In genomic region chr11:128323381-128323780, GRCh38 we compare ENCODE assay signal across 8 cellular contexts.
DNase-seq lines count a peak whose midpoint lies in the region; ATAC-seq and TF ChIP-seq lines count a peak whose summit lies in the region.

No MANE protein-coding gene starts in this region.

- 64 to 87% (median 75%) methylated on average over 2 of the region's 2 CpGs for WGBS in spleen, 5 donors

- no peaks in the 10 kb centered on the region for H3K27me3 ChIP-seq in MM.1S (replicated peaks; ENCODE audit: insufficient read depth, low read length)
- no peaks in the 10 kb centered on the region for H3K27me3 ChIP-seq in spleen (replicated peaks in 1 of 7)

- intact Hi-C loops in Right ventricle myocardium superior (cut with DNase I) (no loop called here), cardiac septum (cut with DNase I) (no loop called here), spleen (cut with DNase I; ENCODE audit: low total_unique reads) (no loop called here)

- peak; percentile 44 for TF ChIP-seq CTCF in MM.1S (IDR thresholded peaks at IDR 0.05; ENCODE audit: low read length)
- no peak for TF ChIP-seq CTCF in epithelial cell of esophagus (IDR thresholded peaks at IDR 0.05; ENCODE audit: insufficient read depth, low read depth, low read length, missing control alignments)
- TF ChIP-seq CTCF in spleen (IDR thresholded peaks at IDR 0.05 in 8 of 11, conservative IDR thresholded peaks at IDR 0.05 in 3 of 11): peak in 7 of 11 experiments; percentile 21 to 59 (median 46)

- no peaks in the 10 kb centered on the region for H3F3A ChIP-seq in MM.1S (ENCODE audit: insufficient read depth, low read length)

- H3K79me2 ChIP-seq in MM.1S (ENCODE audit: low read length): no peaks in the 10 kb centered on the region

- no peak overlapping the region for H2AFZ ChIP-seq in MM.1S (ENCODE audit: low read length)

- no peaks in the 10 kb centered on the region for H3K9me2 ChIP-seq in MM.1S (replicated peaks; ENCODE audit: insufficient read depth, low read length)

- no peaks in the 10 kb centered on the region for H4K20me1 ChIP-seq in MM.1S (ENCODE audit: insufficient read depth, low read length)

- H3K36me3 ChIP-seq in MM.1S (replicated peaks; ENCODE audit: insufficient read depth, low read length) (no peaks in the 10 kb centered on the region), spleen (no peaks in the 10 kb centered on the region)

- H3K9me3 ChIP-seq in MM.1S (replicated peaks; ENCODE audit: insufficient read depth, low read length) (no peaks in the 10 kb centered on the region), spleen (no peaks in the 10 kb centered on the region)

- H3K4me2 ChIP-seq in MM.1S (ENCODE audit: low read depth, low read length): no peak overlapping the region

- H3K4me3 ChIP-seq in MM.1S (ENCODE audit: low read length) (no peak overlapping the region), epithelial cell of esophagus (ENCODE audit: low read length) (no peak overlapping the region), spleen (no peak overlapping the region)

- ATAC-seq in Right ventricle myocardium superior (ENCODE audit: poor library complexity): peak; percentile 41

- DNase-seq in Right ventricle myocardium superior (no peak), cardiac septum (ENCODE audit: low spot score) (no peak), MM.1S (peak; percentile 31), epithelial cell of esophagus (ENCODE audit: low read depth) (peak; percentile 33), spleen (no peak), NCI-H2029 treated with DMSO at 0.1 percent for 48 hours (lab: John Stamatoyannopoulos, UW) (no peak), OCI-M1 (lab: John Stamatoyannopoulos, UW) (no peak), inferior parietal cortex (ENCODE audit: extremely low spot score) (no peak)

- H3K27ac ChIP-seq in MM.1S (ENCODE audit: low read length) (no peak overlapping the region), spleen (peak overlapping the region in 7 of 8 donors; percentile 34 to 87 (median 72))

- no peak overlapping the region for H3K9ac ChIP-seq in MM.1S (ENCODE audit: low read length)

- no peak for TF ChIP-seq POLR2A in spleen (IDR thresholded peaks at IDR 0.05)

- H3K4me1 ChIP-seq in MM.1S (ENCODE audit: low read length) (no peaks in the 10 kb centered on the region), spleen (peaks cover 13 to 81% (median 41%) of the 10 kb centered on the region in 6 donors)

Comparison
In these comparisons a context has a peak if more than half of its experiments do, and no peak if none do; other contexts are left out.
1. DNase-seq: peak in MM.1S (single experiment) and epithelial cell of esophagus (single experiment); none in Right ventricle myocardium superior (single experiment), cardiac septum (single experiment), spleen (single experiment), NCI-H2029 treated with DMSO at 0.1 percent for 48 hours (single experiment), OCI-M1 (single experiment) and inferior parietal cortex (single experiment).